In the genomic region with DNA sequence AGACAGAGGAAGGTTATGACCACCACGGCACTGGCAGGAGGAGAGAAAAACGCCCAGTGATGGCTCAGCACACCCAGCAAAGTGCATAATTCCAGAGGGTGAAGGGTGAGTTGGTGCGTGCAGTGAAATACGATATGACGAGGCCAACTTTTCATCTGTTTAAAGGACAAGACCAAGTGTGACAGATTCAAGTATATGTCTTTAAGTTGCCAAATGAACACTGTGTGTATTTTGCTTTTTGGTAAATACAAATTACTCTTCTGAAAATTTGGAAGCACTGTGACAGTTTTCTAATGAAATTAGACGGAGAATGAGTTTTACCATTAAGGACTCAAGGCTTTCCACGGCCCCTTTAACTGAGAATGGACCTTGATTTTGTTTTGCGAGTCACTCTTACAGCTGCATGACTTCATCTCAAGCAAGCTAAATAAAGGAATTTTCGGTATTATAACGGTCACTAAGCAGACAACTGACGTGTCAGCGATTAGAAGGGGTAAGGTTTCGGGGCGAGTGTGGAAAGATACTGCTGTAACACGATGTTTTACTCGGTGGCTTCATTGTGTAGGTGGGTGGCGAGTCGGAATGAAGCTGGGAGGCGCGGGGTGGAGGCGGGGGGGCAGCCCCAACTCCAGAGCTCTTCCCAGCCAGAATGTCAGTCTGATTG, we compare ENCODE assay signal across 11 cellular contexts. TPM values are rescaled to one million over a fixed set of nuclear protein-coding genes. Genes with fewer than 3 reads are reported as not detected.
DNase-seq lines count a peak whose midpoint lies in the region; ATAC-seq and TF ChIP-seq lines count a peak whose summit lies in the region.
"Had no signal": no experiment of that assay in that cellular context is flagged by ENCODE, and none has a peak within 500 bp of the region (broad histone marks: within the 10 kb centered on the region; RNA-seq: fewer than 3 reads in every experiment).

No MANE protein-coding gene starts in this region.

- no peaks in the 10 kb centered on the region; the same call in 1 of the 2 replicates for H3K9me3 ChIP-seq in AG04450 (ENCODE audit: control insufficient read depth, insufficient read depth, low read length)
- no peaks in the 10 kb centered on the region for H3K9me3 ChIP-seq in prostate gland

- H3K4me1 ChIP-seq in prostate gland (replicated peaks), result no peaks in the 10 kb centered on the region

- peak overlapping the region; percentile 90 for H3K27ac ChIP-seq in AG04450 (ENCODE audit: low read depth, low read length)
- H3K27ac ChIP-seq in angular gyrus (ENCODE audit: low read depth, low read length), result peak overlapping the region; percentile 9
- peak overlapping the region; percentile 69 to 80 for H3K27ac ChIP-seq in prostate gland

- CTCF ChIA-PET in AG04450 (lab: Charles Lee), result interaction anchor here (0.8 kb wide), 1 partner anchor 82 kb away, joined by 5 read pairs; no protein-coding TSS in a partner anchor

- H3K27me3 ChIP-seq in AG04450 (ENCODE audit: control insufficient read depth, insufficient read depth, low read length), result no peaks in the 10 kb centered on the region
- H3K27me3 ChIP-seq in prostate gland (replicated peaks; ENCODE audit: insufficient read depth), result no peaks in the 10 kb centered on the region

- TF ChIP-seq POLR2A in prostate gland (IDR thresholded peaks at IDR 0.05), result no peak

- ATAC-seq in HG03469 (IDR thresholded peaks at IDR 0.05; ENCODE audit: unreplicated experiment) (no peak), left colon (no peak)

- DNase-seq in AG04450 (ENCODE audit: low read depth, low spot score) (no peak), glomerular visceral epithelial cell (ENCODE audit: extremely low spot score) (peak; percentile 80), prostate gland (ENCODE audit: low spot score) (no peak), GM20000 (ENCODE audit: low spot score) (no peak), left colon (no peak), SW480 (ENCODE audit: low spot score) (no peak)
- DNase-seq: activated CD4-positive, alpha-beta T cell treated with anti-CD3 and anti-CD28 coated beads for 48 hours; KBM-7; NCI-H345 had no signal

- no peaks in the 10 kb centered on the region for H3K36me3 ChIP-seq in prostate gland

- H3K4me3 ChIP-seq in AG04450 (ENCODE audit: low read depth, low read length) (peak overlapping the region; percentile 40; the same call in 1 of the 2 replicates), prostate gland (no peak overlapping the region)

- POLR2A ChIA-PET in AG04450 (lab: Yijun Ruan, JAX), result interaction anchor here (0.7 to 1.2 kb wide), 5 partner anchors 9 to 986 kb away, joined by 3 to 9 read pairs (median 4); a partner anchor contains a TSS

- intact Hi-C loops in prostate gland (cut with DNase I), result no loop called here
- intact Hi-C loops in left colon (cut with DNase I, micrococcal nuclease), result loop anchor here in 1 of 2 donors (10.0 kb wide), 1 partner anchor 95 kb away; no protein-coding TSS in a partner anchor

- TF ChIP-seq CTCF in AG04450 (IDR thresholded peaks at IDR 0.05; ENCODE audit: low read depth, low read length) (no peak), prostate gland (IDR thresholded peaks at IDR 0.05) (no peak), GM20000 (IDR thresholded peaks at IDR 0.05; ENCODE audit: extremely low read depth, missing control alignments) (no peak)

- 72% methylated on average over 21 of the region's 21 CpGs for WGBS in prostate gland

RNA-seq across cellular contexts. Expression of a gene that starts 22.8 kb away (rescaled TPM):
- polyA plus RNA-seq in AG04450 (2011; rRNA removed), result 208 and 248 TPM in 2 replicates
- 167 and 215 TPM in 2 replicates for polyA minus RNA-seq in AG04450 (2011; rRNA and poly(A)+ RNA removed)
- total RNA-seq in prostate gland, result 100 to 1,000 TPM in 1 of 2 donors, 10 to 100 TPM in 1; 82.8 to 193 TPM
- total RNA-seq in left colon, result 10 to 100 TPM; 35.3 to 79.7 TPM

RNA-seq across cellular contexts. Expression of a gene that starts 23.0 kb away (rescaled TPM):
- polyA plus RNA-seq in AG04450 (2011; rRNA removed), result 206 and 210 TPM in 2 replicates
- 207 and 224 TPM in 2 replicates for polyA minus RNA-seq in AG04450 (2011; rRNA and poly(A)+ RNA removed)
- 100 to 1,000 TPM in 1 of 2 donors, 10 to 100 TPM in 1; 37.3 to 132 TPM for total RNA-seq in prostate gland
- 10 to 100 TPM; 19.6 to 65.3 TPM for total RNA-seq in left colon

Comparison
In these comparisons a context has a peak if more than half of its experiments do, and no peak if none do; other contexts are left out.
1. H3K27ac ChIP-seq: peak in every context shown above with its lines; median percentile 90 in AG04450; 74 in prostate gland; 9 in angular gyrus.